ENCODE assay signal across 8 cellular contexts in the genomic region with DNA sequence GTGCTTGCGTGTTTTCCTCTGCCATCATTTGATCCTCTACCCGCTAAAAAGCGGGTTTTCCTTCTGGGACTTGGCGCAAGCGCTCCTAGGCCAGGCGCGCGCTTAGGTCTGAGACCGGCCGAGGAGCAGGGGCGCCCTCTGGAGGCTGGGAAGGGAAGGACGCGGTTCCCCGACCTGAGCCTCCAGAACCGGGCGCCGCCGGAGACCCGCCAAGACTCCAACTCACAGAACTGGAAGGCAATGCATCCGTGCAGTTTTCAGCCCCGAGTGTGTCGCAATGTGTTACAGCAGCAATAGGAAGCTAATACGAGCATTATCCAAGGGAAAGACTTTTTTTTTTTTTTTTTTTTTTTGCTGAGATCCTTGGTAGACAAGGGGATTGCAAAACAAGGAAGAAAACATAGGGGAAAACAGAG.
DNase-seq lines count a peak whose midpoint lies in the region; TF ChIP-seq lines count a peak whose summit lies in the region.

No MANE protein-coding gene starts in this region.

- H3K9me3 ChIP-seq in esophagus muscularis mucosa: no peaks in the 10 kb centered on the region
- no peaks in the 10 kb centered on the region for H3K9me3 ChIP-seq in neutrophil

- 31% methylated on average over 23 of the region's 23 CpGs for WGBS in esophagus muscularis mucosa

- no peak overlapping the region; the same call in 1 of the 2 replicates for H3K4me3 ChIP-seq in HL-60 (replicated peaks; ENCODE audit: insufficient read depth, low read length)
- H3K4me3 ChIP-seq in esophagus muscularis mucosa: no peak overlapping the region
- H3K4me3 ChIP-seq in neutrophil (ENCODE audit: low read depth in 1 of 2, low read length in 1 of 2): peak overlapping the region in 1 of 2 experiments; percentile 23

- intact Hi-C loops in esophagus muscularis mucosa (cut with DNase I): no loop called here

- DNase-seq in SIG-M5 treated with dmso at 0.1 percent for 504 hours (lab: John Stamatoyannopoulos, UW; ENCODE audit: unreplicated experiment) (peak; percentile 81), SIG-M5 (lab: John Stamatoyannopoulos, UW) (no peak), HL-60 (ENCODE audit: low read depth in 1 of 2, low spot score in 1 of 2) (peak; percentile 65 to 77), esophagus muscularis mucosa (ENCODE audit: extremely low spot score) (no peak), GOT3 (lab: John Stamatoyannopoulos, UW) (no peak), SHP77 (lab: John Stamatoyannopoulos, UW) (no peak)
- DNase-seq in activated CD4-positive, alpha-beta T cell treated with anti-CD3 and anti-CD28 coated beads, Interleukin-2, amount 50 U/mL, for 48 hours: peak; percentile 60 to 64

- H3K27ac ChIP-seq in HL-60 (replicated peaks): no peak overlapping the region
- no peak overlapping the region for H3K27ac ChIP-seq in esophagus muscularis mucosa (replicated peaks in 1 of 4)
- no peak overlapping the region for H3K27ac ChIP-seq in neutrophil

- peaks cover 0 to 5% (median 2%) of the 10 kb centered on the region in 4 donors for H3K4me1 ChIP-seq in esophagus muscularis mucosa
- H3K4me1 ChIP-seq in neutrophil (ENCODE audit: control insufficient read depth in 1 of 2, insufficient read depth in 1 of 2, low read depth in 1 of 2, low read length in 1 of 2): peaks cover 14 to 15% of the 10 kb centered on the region in 2 experiments

- H3K27me3 ChIP-seq in HL-60 (ENCODE audit: insufficient read depth, poor library complexity, severe bottlenecking): peaks cover 4% of the 10 kb centered on the region
- peaks cover 0 to 3% (median 0%) of the 10 kb centered on the region in 4 donors for H3K27me3 ChIP-seq in esophagus muscularis mucosa
- peaks cover 8% of the 10 kb centered on the region for H3K27me3 ChIP-seq in neutrophil

- no peak for TF ChIP-seq EP300 in esophagus muscularis mucosa (IDR thresholded peaks at IDR 0.05)

- TF ChIP-seq POLR2A in esophagus muscularis mucosa (IDR thresholded peaks at IDR 0.05; ENCODE audit: low read depth): no peak

- peak; percentile 49 for TF ChIP-seq CTCF in HL-60 (IDR thresholded peaks at IDR 0.05; ENCODE audit: insufficient read depth, low read length)
- TF ChIP-seq CTCF in esophagus muscularis mucosa (IDR thresholded peaks at IDR 0.05): peak; percentile 68 to 90 (median 74)
- TF ChIP-seq CTCF in neutrophil (IDR thresholded peaks at IDR 0.05): peak; percentile 86

- H3K36me3 ChIP-seq in esophagus muscularis mucosa (no peaks in the 10 kb centered on the region), neutrophil (no peaks in the 10 kb centered on the region)

Comparison
In these comparisons a context has a peak if more than half of its experiments do, and no peak if none do; other contexts are left out.
1. DNase-seq: peak in SIG-M5 treated with dmso at 0.1 percent for 504 hours (single experiment), HL-60 (2 of 2) and activated CD4-positive, alpha-beta T cell treated with anti-CD3 and anti-CD28 coated beads, Interleukin-2, amount 50 U/mL, for 48 hours (2 of 2); none in SIG-M5 (single experiment), esophagus muscularis mucosa (single experiment), GOT3 (single experiment) and SHP77 (0 of 2).
2. Peak in every context shown above with its lines, with median percentiles within 50 percentile points of each other: CTCF ChIP-seq.